ENCODE assay signal across 12 cellular contexts in the genomic region with DNA sequence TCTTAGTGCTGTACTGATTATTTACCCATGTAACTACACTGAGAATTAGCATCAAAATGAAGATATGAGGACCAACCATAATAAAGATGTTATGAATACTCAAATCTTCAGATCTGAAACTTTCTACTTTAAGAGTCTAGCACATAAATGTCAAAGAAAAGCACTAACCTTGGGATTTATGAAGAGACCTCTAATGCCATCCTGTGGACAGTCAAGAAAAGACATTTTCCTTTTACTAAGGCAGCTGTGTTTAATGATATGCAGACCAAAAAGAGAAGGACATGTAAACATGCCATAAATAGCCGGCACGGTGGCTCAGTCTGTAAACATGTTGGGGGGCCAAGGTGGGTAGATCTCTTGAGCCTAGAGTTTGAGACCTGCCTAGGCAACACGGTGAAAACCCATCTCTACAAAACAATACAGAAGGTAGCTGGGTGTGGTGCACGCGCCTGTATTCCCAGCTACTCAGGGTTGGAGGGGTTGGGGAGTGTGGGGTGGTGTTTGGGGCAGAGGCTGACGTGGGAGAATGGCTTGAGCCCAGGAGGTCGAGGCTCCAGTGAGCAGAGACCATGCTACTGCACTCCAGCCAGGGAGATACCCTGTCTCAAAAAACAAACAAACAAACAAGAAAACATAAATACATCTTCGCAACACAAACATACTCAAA.
DNase-seq lines count a peak whose midpoint lies in the region; ATAC-seq, FAIRE-seq and TF ChIP-seq lines count a peak whose summit lies in the region.
"Had no signal": no experiment of that assay in that cellular context is flagged by ENCODE, and none has a peak within 500 bp of the region (broad histone marks: within the 10 kb centered on the region; RNA-seq: fewer than 3 reads in every experiment).

No MANE protein-coding gene starts in this region.

- FAIRE-seq in HTR-8/SVneo (lab: Jason Lieb, UNC) = no peak

- peak; percentile 41 for DNase-seq in A172 (ENCODE audit: low spot score)
- peak; percentile 1 for DNase-seq in HTR-8/SVneo (ENCODE audit: insufficient read length, low spot score)
- DNase-seq in OCI-M1 (lab: John Stamatoyannopoulos, UW) = peak; percentile 97
- peak in 1 of 2 donors; percentile 2 for DNase-seq in foreskin keratinocyte
- DNase-seq in NCI-H187 treated with DMSO at 0.1 percent for 48 hours (lab: John Stamatoyannopoulos, UW) = no peak
- DNase-seq: activated CD4-positive, alpha-beta T cell treated with anti-CD3 and anti-CD28 coated beads, Interleukin-2, amount 10 ng/mL, durations not matched to agents 7 days and 5 days; immature natural killer cell; stomach had no signal

- no peak for ATAC-seq in foreskin keratinocyte
- ATAC-seq in HG03108 (IDR thresholded peaks at IDR 0.05; ENCODE audit: unreplicated experiment) = no peak
- ATAC-seq in HG02840 (IDR thresholded peaks at IDR 0.05; ENCODE audit: low FRiP score, unreplicated experiment) = no peak
- no peak for ATAC-seq in HG02759 (IDR thresholded peaks at IDR 0.05; ENCODE audit: unreplicated experiment)

- no peak overlapping the region for H3K27ac ChIP-seq in foreskin keratinocyte
- H3K27ac ChIP-seq: BLaER1 treated with 17β-estradiol and CSF1 and Interleukin-3, amounts not matched to agents 10 nM and 100 nM; stomach had no signal

- TF ChIP-seq CTCF in foreskin keratinocyte (conservative IDR thresholded peaks at IDR 0.05) = peak; percentile 31

- no peaks in the 10 kb centered on the region for H3K4me1 ChIP-seq in foreskin keratinocyte
- H3K4me1 ChIP-seq: BLaER1 treated with 17β-estradiol and CSF1 and Interleukin-3, amounts not matched to agents 10 nM and 100 nM; stomach had no signal

- no peaks in the 10 kb centered on the region for H3K27me3 ChIP-seq in foreskin keratinocyte
- H3K27me3 ChIP-seq: BLaER1 treated with 17β-estradiol and CSF1 and Interleukin-3, amounts not matched to agents 10 nM and 100 nM; stomach had no signal
